Comparison of ENCODE assay signal across 1 cellular context in genomic region chr1:169594391-169594790, GRCh38.
A peak's percentile ranks its signal among the peaks of the same experiment; 100 is the strongest.
TF ChIP-seq lines count a peak whose summit lies in the region.

No MANE protein-coding gene starts in this region.

TF ChIP-seq in GM12878, 131 proteins besides CTCF, POLR2A, EP300 and RAD21 (continued from another document and continues in another):
- peak; percentile 77 for TF ChIP-seq RELB (IDR thresholded peaks at IDR 0.05; ENCODE audit: low read depth)
- TF ChIP-seq YY1 (IDR thresholded peaks at IDR 0.05; ENCODE audit: low read depth, low read length): no peak
- no peak for TF ChIP-seq PRDM15 (CRISPR knock-in tag; IDR thresholded peaks at IDR 0.05)
- 0 out of 2 replicates have a peak, but pooled peaks have one; percentile 57 for TF ChIP-seq GATAD2B (conservative IDR thresholded peaks at IDR 0.05; ENCODE audit: low read depth)
- TF ChIP-seq PAX5 (IDR thresholded peaks at IDR 0.05; ENCODE audit: borderline replicate concordance, low read depth, low read length): peak; percentile 81
- TF ChIP-seq CEBPB (IDR thresholded peaks at IDR 0.05; ENCODE audit: borderline replicate concordance in 1 of 2, low read depth in 2 of 2, low read length in 2 of 2): 0 out of 4 replicates have a peak, but pooled peaks of 1 of the 2 experiments have one; percentile 24
- TF ChIP-seq PAX8 (IDR thresholded peaks at IDR 0.05): no peak
- TF ChIP-seq RUNX3 (IDR thresholded peaks at IDR 0.05; ENCODE audit: low read length): peak; percentile 69
- peak; percentile 85 for TF ChIP-seq BCL11A (IDR thresholded peaks at IDR 0.05; ENCODE audit: low read depth, low read length)
- no peak for TF ChIP-seq ATF3 (IDR thresholded peaks at IDR 0.05; ENCODE audit: borderline replicate concordance, extremely low read depth, low read depth, low read length)
- no peak for TF ChIP-seq MYC (IDR thresholded peaks at IDR 0.05; ENCODE audit: insufficient read depth, insufficient read length, insufficient replicate concordance, low read length, severe bottlenecking)
- no peak for TF ChIP-seq CREB1 (IDR thresholded peaks at IDR 0.05; ENCODE audit: low read depth)
- TF ChIP-seq SPI1 (IDR thresholded peaks at IDR 0.05; ENCODE audit: borderline replicate concordance, insufficient read depth, low read depth, low read length): no peak
- no peak for TF ChIP-seq ZBTB33 (IDR thresholded peaks at IDR 0.05)
- no peak for TF ChIP-seq SIX5 (IDR thresholded peaks at IDR 0.05; ENCODE audit: low read depth, low read length, severe bottlenecking)
- TF ChIP-seq STAT3 (IDR thresholded peaks at IDR 0.05; ENCODE audit: low read depth, low read length): peak; percentile 50; the same call in 1 of the 2 replicates
- no peak for TF ChIP-seq KDM1A (IDR thresholded peaks at IDR 0.05; ENCODE audit: borderline replicate concordance)
- 0 out of 2 replicates have a peak, but pooled peaks have one; percentile 45 for TF ChIP-seq ATF2 (IDR thresholded peaks at IDR 0.05; ENCODE audit: low read length)
- no peak for TF ChIP-seq ZBED1 (IDR thresholded peaks at IDR 0.05; ENCODE audit: borderline replicate concordance)
- no peak for TF ChIP-seq RB1 (IDR thresholded peaks at IDR 0.05; ENCODE audit: borderline replicate concordance)
- TF ChIP-seq SUZ12 (IDR thresholded peaks at IDR 0.05; ENCODE audit: unreplicated experiment): no peak
- no peak for TF ChIP-seq PBX3 (IDR thresholded peaks at IDR 0.05; ENCODE audit: insufficient replicate concordance, low read depth, low read length)
- TF ChIP-seq CBFB (IDR thresholded peaks at IDR 0.05; ENCODE audit: low read depth): no peak
- TF ChIP-seq SRF (IDR thresholded peaks at IDR 0.05; ENCODE audit: low read depth in 2 of 2, low read length in 2 of 2): peak in 1 of 2 experiments; percentile 87; a peak in 2 of 4 replicates
- TF ChIP-seq JUNB (IDR thresholded peaks at IDR 0.05): peak; percentile 49; the same call in 1 of the 2 replicates
- TF ChIP-seq IRF3 (IDR thresholded peaks at IDR 0.05): no peak
- TF ChIP-seq KLF5 (IDR thresholded peaks at IDR 0.05; ENCODE audit: partially characterized antibody): no peak
- no peak for TF ChIP-seq HCFC1 (IDR thresholded peaks at IDR 0.05; ENCODE audit: low read length)
- no peak for TF ChIP-seq BCLAF1 (IDR thresholded peaks at IDR 0.05)
- no peak for TF ChIP-seq POLR2AphosphoS2 (IDR thresholded peaks at IDR 0.05; ENCODE audit: low read depth, low read length)
- peak; percentile 59; the same call in 1 of the 2 replicates for TF ChIP-seq TBL1XR1 (IDR thresholded peaks at IDR 0.05; ENCODE audit: low read depth, low read length)
- TF ChIP-seq HDAC2 (IDR thresholded peaks at IDR 0.05): no peak
- TF ChIP-seq MYB (IDR thresholded peaks at IDR 0.05; ENCODE audit: borderline replicate concordance, low read depth, low read length): no peak
- no peak for TF ChIP-seq USF1 (IDR thresholded peaks at IDR 0.05; ENCODE audit: borderline replicate concordance, extremely low read length, insufficient read depth, low read depth, low read length)
- TF ChIP-seq CBX5 (IDR thresholded peaks at IDR 0.05; ENCODE audit: low read depth): no peak
- TF ChIP-seq CUX1 (IDR thresholded peaks at IDR 0.05; ENCODE audit: insufficient replicate concordance, low read depth, low read length): no peak
